In genomic region chr6:167855825-167856425, GRCh38 we compare ENCODE assay signal across 9 cellular contexts. TPM values are rescaled to one million over a fixed set of nuclear protein-coding genes. Genes with fewer than 3 reads are reported as not detected.
DNase-seq lines count a peak whose midpoint lies in the region; ATAC-seq and TF ChIP-seq lines count a peak whose summit lies in the region.
"Had no signal": no experiment of that assay in that cellular context is flagged by ENCODE, and none has a peak within 500 bp of the region (broad histone marks: within the 10 kb centered on the region; RNA-seq: fewer than 3 reads in every experiment).

No MANE protein-coding gene starts in this region.

- dilution Hi-C loops in mammary epithelial cell (cut with HindIII; ENCODE audit: low sequenced_read_pairs): no loop called here

- H3K4me3 ChIP-seq in HUES6 (ENCODE audit: low read depth, low read length) (no peak overlapping the region), mammary epithelial cell (replicated peaks in 1 of 3; ENCODE audit: insufficient read depth in 1 of 3, low read depth in 2 of 3, low read length in 3 of 3) (no peak overlapping the region), muscle layer of colon (ENCODE audit: low read depth in 1 of 2, low read length in 2 of 2) (no peak overlapping the region)
- H3K4me3 ChIP-seq in CD4-positive, alpha-beta memory T cell (ENCODE audit: low read length in 2 of 2): no peak overlapping the region
- no peak overlapping the region for H3K4me3 ChIP-seq in effector memory CD4-positive, alpha-beta T cell (ENCODE audit: insufficient read depth, low read depth, low read length, poor library complexity, severe bottlenecking)

- peaks cover 0 to 2% of the 10 kb centered on the region in 2 donors for H3K27me3 Mint-ChIP-seq in CD4-positive, alpha-beta memory T cell
- H3K27me3 Mint-ChIP-seq: brain had no signal

- no TSS peak for BruUV-seq in mammary epithelial cell (replicated peaks; lab: Mats Ljungman, UMichigan)

- H3K9ac ChIP-seq in HUES6 (ENCODE audit: low read length) (no peak overlapping the region), mammary epithelial cell (ENCODE audit: insufficient read depth, low read length) (peak overlapping the region; percentile 75), muscle layer of colon (ENCODE audit: low read length) (no peak overlapping the region)

- peak; percentile 69 for DNase-seq in COLO829 (ENCODE audit: low spot score)
- peak; percentile 95 for DNase-seq in mammary epithelial cell
- no peak for DNase-seq in CD4-positive, alpha-beta memory T cell
- no peak for DNase-seq in effector memory CD4-positive, alpha-beta T cell

- CTCF ChIA-PET in mammary epithelial cell (lab: Charles Lee; ENCODE audit: low non-redundant PET): interaction anchor here (0.7 kb wide), 1 partner anchor 77 kb away, joined by 3 read pairs; no protein-coding TSS in a partner anchor
- CTCF ChIA-PET in CD4-positive, alpha-beta memory T cell (lab: Charles Lee; ENCODE audit: partially characterized antibody): no interaction called here

- H3K9me3 Mint-ChIP-seq in CD4-positive, alpha-beta memory T cell: peaks cover 0 to 2% (median 0%) of the 10 kb centered on the region in 8 donors

- H4K20me1 ChIP-seq in mammary epithelial cell (ENCODE audit: insufficient read depth, low read length): no peaks in the 10 kb centered on the region

- H3K4me1 Mint-ChIP-seq in CD4-positive, alpha-beta memory T cell: peaks cover 8 to 19% (median 9%) of the 10 kb centered on the region in 4 donors

- H3K4me2 ChIP-seq in mammary epithelial cell (ENCODE audit: insufficient read depth, low read depth, low read length): peak overlapping the region; percentile 45

- H3K27ac Mint-ChIP-seq in CD4-positive, alpha-beta memory T cell: no peak overlapping the region

- H3K27ac ChIP-seq in HUES6 (ENCODE audit: low read depth, low read length): 0 out of 2 replicates have a peak overlapping the region, but pooled peaks have one; percentile 39
- peak overlapping the region; percentile 98 for H3K27ac ChIP-seq in mammary epithelial cell (ENCODE audit: insufficient read depth, low read depth, low read length)
- H3K27ac ChIP-seq in muscle layer of colon (ENCODE audit: low read depth, low read length): peak overlapping the region; percentile 65
- no peak overlapping the region for H3K27ac ChIP-seq in CD4-positive, alpha-beta memory T cell (ENCODE audit: low read depth, low read length)
- H3K27ac ChIP-seq in effector memory CD4-positive, alpha-beta T cell (ENCODE audit: insufficient read depth, low read length, poor library complexity, severe bottlenecking): no peak overlapping the region

- TF ChIP-seq CTCF in mammary epithelial cell (conservative IDR thresholded peaks at IDR 0.05 in 1 of 2, IDR thresholded peaks at IDR 0.05 in 1 of 2; ENCODE audit: extremely low read depth in 1 of 2, insufficient read depth in 1 of 2, low read depth in 1 of 2, low read length in 2 of 2): no peak

- H3K79me2 ChIP-seq in mammary epithelial cell (ENCODE audit: insufficient read depth, low read length): peaks cover 94% of the 10 kb centered on the region

- 11% methylated on average over 6 of the region's 6 CpGs for WGBS in mammary epithelial cell (ENCODE audit: low coverage, missing lambda C conversion rate)

- no peaks in the 10 kb centered on the region for H3K27me3 ChIP-seq in HUES6 (ENCODE audit: control insufficient read depth, insufficient read depth, low read length)
- no peaks in the 10 kb centered on the region for H3K27me3 ChIP-seq in mammary epithelial cell (ENCODE audit: insufficient read depth, low read length)
- H3K27me3 ChIP-seq in muscle layer of colon (ENCODE audit: control insufficient read depth in 1 of 2, insufficient read depth in 2 of 2, low read length in 2 of 2): no peaks in the 10 kb centered on the region
- H3K27me3 ChIP-seq in CD4-positive, alpha-beta memory T cell (ENCODE audit: insufficient read depth, low read length): no peaks in the 10 kb centered on the region
- no peaks in the 10 kb centered on the region for H3K27me3 ChIP-seq in effector memory CD4-positive, alpha-beta T cell (replicated peaks; ENCODE audit: control insufficient read depth, insufficient read depth, low read length, poor library complexity, severe bottlenecking)

- ATAC-seq in HG03175 (IDR thresholded peaks at IDR 0.05; ENCODE audit: unreplicated experiment) (no peak), GM21786 (IDR thresholded peaks at IDR 0.05; ENCODE audit: unreplicated experiment) (no peak)

- H3K4me1 ChIP-seq in HUES6 (ENCODE audit: control insufficient read depth, insufficient read depth, low read length): peaks cover 56% of the 10 kb centered on the region
- peaks cover 43% of the 10 kb centered on the region for H3K4me1 ChIP-seq in mammary epithelial cell (ENCODE audit: insufficient read depth, low read length)
- peaks cover 56% of the 10 kb centered on the region for H3K4me1 ChIP-seq in muscle layer of colon (ENCODE audit: insufficient read depth, low read length)
- no peaks in the 10 kb centered on the region for H3K4me1 ChIP-seq in CD4-positive, alpha-beta memory T cell (ENCODE audit: insufficient read depth, low read length)
- H3K4me1 ChIP-seq in effector memory CD4-positive, alpha-beta T cell (ENCODE audit: control insufficient read depth, insufficient read depth, low read length, poor library complexity, severe bottlenecking): no peaks in the 10 kb centered on the region

- H3K4me3 Mint-ChIP-seq in CD4-positive, alpha-beta memory T cell: no peak overlapping the region
- H3K4me3 Mint-ChIP-seq: brain had no signal

- no peaks in the 10 kb centered on the region for H3K36me3 ChIP-seq in HUES6 (ENCODE audit: control insufficient read depth, insufficient read depth, low read length)
- H3K36me3 ChIP-seq in mammary epithelial cell (ENCODE audit: insufficient read depth, low read length): no peaks in the 10 kb centered on the region
- no peaks in the 10 kb centered on the region for H3K36me3 ChIP-seq in muscle layer of colon (ENCODE audit: insufficient read depth, low read length)
- no peaks in the 10 kb centered on the region for H3K36me3 ChIP-seq in CD4-positive, alpha-beta memory T cell (ENCODE audit: insufficient read depth, low read length)
- no peaks in the 10 kb centered on the region for H3K36me3 ChIP-seq in effector memory CD4-positive, alpha-beta T cell (ENCODE audit: control insufficient read depth, insufficient read depth, low read length)

- intact Hi-C loops in mammary epithelial cell (cut with micrococcal nuclease): no loop called here
- intact Hi-C loops in CD4-positive, alpha-beta memory T cell (cut with micrococcal nuclease): no loop called here

- in situ Hi-C loops in mammary epithelial cell (cut with MboI; ENCODE audit: low sequenced_read_pairs in 2 of 2): no loop called here

- no peaks in the 10 kb centered on the region for H3K9me3 ChIP-seq in HUES6 (ENCODE audit: control insufficient read depth, insufficient read depth, low read depth, low read length)
- no peaks in the 10 kb centered on the region for H3K9me3 ChIP-seq in mammary epithelial cell (replicated peaks; ENCODE audit: insufficient read depth, low read length)
- H3K9me3 ChIP-seq in muscle layer of colon (ENCODE audit: low read length): no peaks in the 10 kb centered on the region
- no peaks in the 10 kb centered on the region for H3K9me3 ChIP-seq in CD4-positive, alpha-beta memory T cell (ENCODE audit: control insufficient read depth in 1 of 2, low read length in 2 of 2)
- no peaks in the 10 kb centered on the region for H3K9me3 ChIP-seq in effector memory CD4-positive, alpha-beta T cell (ENCODE audit: control insufficient read depth, low read length)

- no peaks in the 10 kb centered on the region for H3K36me3 Mint-ChIP-seq in CD4-positive, alpha-beta memory T cell

- POLR2A ChIA-PET in CD4-positive, alpha-beta memory T cell (lab: Charles Lee; ENCODE audit: partially characterized antibody): no interaction called here

- H2AFZ ChIP-seq in mammary epithelial cell (ENCODE audit: low read depth, low read length): no peak overlapping the region

RNA-seq across cellular contexts. Expression of gene AFDN, which starts 29.2 kb away (rescaled TPM):
- total RNA-seq in mammary epithelial cell: 100 to 1,000 TPM; 117 to 129 TPM
- 29.4 TPM for polyA plus RNA-seq in mammary epithelial cell
- polyA minus RNA-seq in mammary epithelial cell: 92.8 TPM
- total RNA-seq in CD4-positive, alpha-beta memory T cell: 10 to 100 TPM; 20.7 to 24.3 TPM
- polyA plus RNA-seq in CD4-positive, alpha-beta memory T cell: 1 to 10 TPM; 1.4 to 9.9 TPM

Comparison
In these comparisons a context has a peak if more than half of its experiments do, and no peak if none do; other contexts are left out.
1. DNase-seq: peak in COLO829 (single experiment) and mammary epithelial cell (single experiment); none in CD4-positive, alpha-beta memory T cell (0 of 5) and effector memory CD4-positive, alpha-beta T cell (0 of 3).
2. H3K27ac ChIP-seq: peak in HUES6 (single experiment), mammary epithelial cell (single experiment) and muscle layer of colon (single experiment); none in CD4-positive, alpha-beta memory T cell (single experiment) and effector memory CD4-positive, alpha-beta T cell (single experiment).
3. RNA of gene AFDN, which starts 29.2 kb away (total RNA-seq): 117 to 129 TPM in mammary epithelial cell; 20.7 to 24.3 TPM in CD4-positive, alpha-beta memory T cell; every median in the first group is over 4 times any median in the second.